In the genomic region with DNA sequence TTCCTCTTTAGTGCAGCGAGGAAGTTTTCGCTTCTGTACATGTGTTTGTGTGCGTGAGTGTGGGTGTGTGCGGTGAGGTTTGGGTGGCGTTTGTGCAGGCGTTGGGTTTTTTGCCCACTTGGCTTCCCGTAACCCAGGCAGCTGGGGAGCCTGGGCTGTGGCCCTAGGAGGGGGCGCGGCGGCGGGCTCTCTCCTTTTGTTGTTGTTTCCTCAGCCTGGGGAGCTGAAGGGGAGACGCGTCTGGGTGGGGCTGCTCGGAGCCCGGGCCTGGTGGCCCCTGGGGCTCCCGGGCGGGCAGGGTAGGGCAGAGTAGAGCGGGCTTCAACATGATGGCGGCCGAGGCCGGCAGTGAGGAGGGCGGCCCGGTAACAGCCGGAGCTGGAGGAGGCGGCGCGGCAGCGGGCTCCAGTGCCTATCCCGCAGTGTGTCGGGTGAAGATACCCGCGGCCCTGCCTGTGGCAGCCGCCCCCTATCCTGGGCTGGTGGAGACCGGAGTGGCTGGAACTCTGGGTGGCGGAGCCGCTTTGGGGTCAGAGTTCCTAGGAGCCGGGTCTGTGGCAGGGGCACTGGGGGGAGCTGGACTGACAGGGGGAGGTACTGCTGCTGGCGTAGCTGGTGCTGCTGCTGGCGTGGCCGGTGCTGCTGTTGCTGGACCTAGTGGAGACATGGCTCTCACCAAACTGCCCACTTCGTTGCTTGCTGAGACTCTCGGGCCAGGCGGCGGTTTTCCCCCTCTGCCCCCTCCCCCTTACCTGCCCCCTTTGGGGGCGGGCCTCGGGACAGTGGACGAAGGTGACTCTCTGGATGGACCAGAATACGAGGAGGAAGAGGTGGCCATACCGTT, we compare ENCODE assay signal across 8 cellular contexts. TPM values are rescaled to one million over a fixed set of nuclear protein-coding genes. Genes with fewer than 3 reads are reported as not detected.
DNase-seq lines count a peak whose midpoint lies in the region; ATAC-seq, FAIRE-seq and TF ChIP-seq lines count a peak whose summit lies in the region.

No MANE protein-coding gene starts in this region.

- H3K27ac ChIP-seq in parathyroid adenoma (peak overlapping the region; percentile 86), transverse colon (peak overlapping the region; percentile 92 to 98 (median 94))

- no peaks in the 10 kb centered on the region for H3K9me3 ChIP-seq in adipocyte (ENCODE audit: control insufficient read depth, low read length)
- H3K9me3 ChIP-seq in parathyroid adenoma (ENCODE audit: control insufficient read depth, low read length), result no peaks in the 10 kb centered on the region
- H3K9me3 ChIP-seq in transverse colon, result no peaks in the 10 kb centered on the region

- H3K79me2 ChIP-seq in parathyroid adenoma, result peaks cover 25% of the 10 kb centered on the region

- ATAC-seq in GM19468 (IDR thresholded peaks at IDR 0.05; ENCODE audit: extremely low read depth, unreplicated experiment), result peak; percentile 15
- ATAC-seq in SK-N-SH treated with all-trans-retinoic acid at 6 μM for 48 hours, result peak; percentile 79

- peak; percentile 25 for TF ChIP-seq POLR2A in transverse colon (IDR thresholded peaks at IDR 0.05)

- peak overlapping the region; percentile 96 for H3K9ac ChIP-seq in adipocyte (ENCODE audit: low read length)
- peak overlapping the region; percentile 67 for H3K9ac ChIP-seq in parathyroid adenoma

- peak; percentile 58 for DNase-seq in D721Med (ENCODE audit: insufficient read length, low spot score)
- peak; percentile 66 for DNase-seq in HK-2 (ENCODE audit: unreplicated experiment)
- peak; percentile 71 for DNase-seq in adipocyte (ENCODE audit: low read depth)
- peak; percentile 87 for DNase-seq in cardiac septum (ENCODE audit: low spot score)
- peak; percentile 77 for DNase-seq in transverse colon

- FAIRE-seq in D721Med (lab: Jason Lieb, UNC), result no peak

- peak overlapping the region; percentile 98 for H3K4me3 ChIP-seq in adipocyte (ENCODE audit: low read length)
- peak overlapping the region; percentile 84 for H3K4me3 ChIP-seq in parathyroid adenoma (ENCODE audit: low read depth, low read length)
- peak overlapping the region; percentile 64 to 86 (median 82) for H3K4me3 ChIP-seq in transverse colon

- intact Hi-C loops in cardiac septum (cut with DNase I), result loop anchor here (5.0 kb wide), 1 partner anchor 651 kb away; a partner anchor contains a TSS
- intact Hi-C loops in transverse colon (cut with DNase I; ENCODE audit: low total_unique reads), result no loop called here

- H3K36me3 ChIP-seq in adipocyte (ENCODE audit: control insufficient read depth, insufficient read depth, low read length, severe bottlenecking) (no peaks in the 10 kb centered on the region), parathyroid adenoma (ENCODE audit: control insufficient read depth, insufficient read depth, low read length) (no peaks in the 10 kb centered on the region), transverse colon (no peaks in the 10 kb centered on the region)

- 1% methylated on average over 45 of the region's 49 CpGs; no CpG with 5 or more reads in 1 of the 2 donors for WGBS in transverse colon (ENCODE audit: low coverage in 1 of 2), 2 donors

- peak overlapping the region; percentile 78 for H3K4me2 ChIP-seq in parathyroid adenoma (ENCODE audit: low read length)

- TF ChIP-seq EP300 in transverse colon (IDR thresholded peaks at IDR 0.05; ENCODE audit: low read depth), result no peak

- in situ Hi-C loops in transverse colon (cut with MboI; ENCODE audit: low pct_ligation_motif_present in 1 of 4, low pct_unique_long_range_greater_than_20kb in 1 of 4, low sequenced_read_pairs in 3 of 4), result loop anchor here in 1 of 4 donors (25.0 kb wide), 1 partner anchor 119 kb away; no protein-coding TSS in a partner anchor

- no peaks in the 10 kb centered on the region for H3K27me3 ChIP-seq in adipocyte (replicated peaks; ENCODE audit: control insufficient read depth, insufficient read depth, low read length)
- H3K27me3 ChIP-seq in parathyroid adenoma (ENCODE audit: control insufficient read depth, insufficient read depth, low read length), result no peaks in the 10 kb centered on the region
- H3K27me3 ChIP-seq in transverse colon, result no peaks in the 10 kb centered on the region

- H3K4me1 ChIP-seq in adipocyte (ENCODE audit: control insufficient read depth, insufficient read depth, low read length) (peaks cover 12% of the 10 kb centered on the region), parathyroid adenoma (peaks cover 5% of the 10 kb centered on the region), transverse colon (peaks cover 8 to 37% (median 18%) of the 10 kb centered on the region in 4 donors)

- H2AFZ ChIP-seq in parathyroid adenoma, result peak overlapping the region; percentile 94

- TF ChIP-seq CTCF in D721Med (IDR thresholded peaks at IDR 0.05; ENCODE audit: insufficient read depth, missing control alignments) (no peak), parathyroid adenoma (IDR thresholded peaks at IDR 0.05) (no peak), transverse colon (IDR thresholded peaks at IDR 0.05) (no peak)

TF ChIP-seq in SK-N-SH treated with all-trans-retinoic acid at 6 μM for 48 hours, 23 proteins besides CTCF, POLR2A, EP300 and RAD21:
- TF ChIP-seq ZFP30 (CRISPR knock-in tag; IDR thresholded peaks at IDR 0.05), result no peak
- no peak for TF ChIP-seq ZFP3 (CRISPR knock-in tag; IDR thresholded peaks at IDR 0.05)
- TF ChIP-seq TOX (CRISPR knock-in tag; IDR thresholded peaks at IDR 0.05; ENCODE audit: borderline replicate concordance), result no peak
- TF ChIP-seq, protein P1, sequence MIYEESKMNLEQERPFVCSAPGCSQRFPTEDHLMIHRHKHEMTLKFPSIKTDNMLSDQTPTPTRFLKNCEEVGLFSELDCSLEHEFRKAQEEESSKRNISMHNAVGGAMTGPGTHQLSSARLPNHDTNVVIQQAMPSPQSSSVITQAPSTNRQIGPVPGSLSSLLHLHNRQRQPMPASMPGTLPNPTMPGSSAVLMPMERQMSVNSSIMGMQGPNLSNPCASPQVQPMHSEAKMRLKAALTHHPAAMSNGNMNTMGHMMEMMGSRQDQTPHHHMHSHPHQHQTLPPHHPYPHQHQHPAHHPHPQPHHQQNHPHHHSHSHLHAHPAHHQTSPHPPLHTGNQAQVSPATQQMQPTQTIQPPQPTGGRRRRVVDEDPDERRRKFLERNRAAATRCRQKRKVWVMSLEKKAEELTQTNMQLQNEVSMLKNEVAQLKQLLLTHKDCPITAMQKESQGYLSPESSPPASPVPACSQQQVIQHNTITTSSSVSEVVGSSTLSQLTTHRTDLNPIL (CRISPR knock-in tag; IDR thresholded peaks at IDR 0.05; ENCODE audit: low read depth), result no peak
- no peak for TF ChIP-seq ZNF8 (CRISPR knock-in tag; IDR thresholded peaks at IDR 0.05)
- no peak for TF ChIP-seq OSR1 (CRISPR knock-in tag; IDR thresholded peaks at IDR 0.05)
TF ChIP-seq in SK-N-SH treated with all-trans-retinoic acid at 6 μM for 48 hours: peak in this region for 0.

RNA-seq across cellular contexts. Expression of a gene that starts 0.7 kb away (rescaled TPM):
- total RNA-seq in cardiac septum, result 19.2 TPM
- total RNA-seq in transverse colon, result 10 to 100 TPM; 22.3 to 33.3 (median 28.2) TPM

Comparison
In these comparisons a context has a peak if more than half of its experiments do, and no peak if none do; other contexts are left out.
1. Peak in every context shown above with its lines: DNase-seq, ATAC-seq, H3K4me3 ChIP-seq and H3K27ac ChIP-seq.